ENCODE assay signal across 18 cellular contexts in genomic region chr1:32767641-32768040, GRCh38. TPM values are rescaled to one million over a fixed set of nuclear protein-coding genes. Genes with fewer than 3 reads are reported as not detected.
DNase-seq lines count a peak whose midpoint lies in the region; ATAC-seq and TF ChIP-seq lines count a peak whose summit lies in the region.
"Had no signal": no experiment of that assay in that cellular context is flagged by ENCODE, and none has a peak within 500 bp of the region (broad histone marks: within the 10 kb centered on the region; RNA-seq: fewer than 3 reads in every experiment).

No MANE protein-coding gene starts in this region.

- no peak overlapping the region for H3K14ac ChIP-seq in trophoblast cell (ENCODE audit: low read length)

- TF ChIP-seq CTCF in GM23338 (conservative IDR thresholded peaks at IDR 0.05; ENCODE audit: low read depth in 2 of 2), result no peak
- TF ChIP-seq CTCF in RWPE2 (IDR thresholded peaks at IDR 0.05; ENCODE audit: poor library complexity, severe bottlenecking), result no peak
- no peak for TF ChIP-seq CTCF in gastroesophageal sphincter (IDR thresholded peaks at IDR 0.05)

- H3K18ac ChIP-seq in trophoblast cell (ENCODE audit: low read length), result peak overlapping the region; percentile 22

- no peak overlapping the region for H3K9ac ChIP-seq in trophoblast cell (ENCODE audit: low read length)

- ATAC-seq in GM23338 (no peak), RWPE2 (ENCODE audit: low read depth) (0 out of 3 replicates have a peak, but pooled peaks have one; percentile 14), gastroesophageal sphincter (peak; percentile 17)
- ATAC-seq: activated CD8-positive, alpha-beta T cell treated with anti-CD3 and anti-CD28 coated beads for 36 hours; natural killer cell; stimulated activated effector memory CD8-positive, alpha-beta T cell treated with anti-CD3 and anti-CD28 coated beads, Interleukin-12 subunit alpha, Interleukin-12 subunit beta, amount 100 ng/mL, for 72 hours had no signal

- no peak for TF ChIP-seq POLR2A in gastroesophageal sphincter (IDR thresholded peaks at IDR 0.05)

- no peak overlapping the region for H4K8ac ChIP-seq in trophoblast cell (ENCODE audit: low read depth, low read length)

- H3K4me2 ChIP-seq in GM23338 (peak overlapping the region; percentile 99), trophoblast cell (ENCODE audit: low read length) (no peak overlapping the region)

- H4K91ac ChIP-seq in trophoblast cell (ENCODE audit: low read depth, low read length), result no peak overlapping the region

- peaks cover 49% of the 10 kb centered on the region for H3K4me1 Mint-ChIP-seq in GM23338
- no peaks in the 10 kb centered on the region for H3K4me1 Mint-ChIP-seq in activated T-helper 1 cell treated with anti-CD3 and anti-CD28 coated beads, Interleukin-12 subunit alpha, Interleukin-12 subunit beta, Interleukin-2, Interleukin-4 antibody, amounts not matched to agents 30 ng/mL and 10 ng/mL and 1 ng/mL, durations not matched to agents 14 hours and 24 hours and 36 hours (ENCODE audit: low read depth)

- no peaks in the 10 kb centered on the region for H3K9me2 ChIP-seq in GM23338 (ENCODE audit: insufficient read depth)

- peak overlapping the region; percentile 22 for H3K4ac ChIP-seq in trophoblast cell (ENCODE audit: low read depth, low read length)

- no peak overlapping the region for H2BK120ac ChIP-seq in trophoblast cell (ENCODE audit: insufficient read depth, low read length, poor library complexity)

- peaks cover 54% of the 10 kb centered on the region for H3K79me2 ChIP-seq in GM23338 (replicated peaks; ENCODE audit: insufficient read depth)
- peaks cover 14% of the 10 kb centered on the region for H3K79me2 ChIP-seq in trophoblast cell (ENCODE audit: control insufficient read depth, insufficient read depth, low read length, poor library complexity)

- H2BK5ac ChIP-seq in trophoblast cell (ENCODE audit: low read depth, low read length, poor library complexity), result no peak overlapping the region

- peaks cover 12% of the 10 kb centered on the region for H3K27me3 Mint-ChIP-seq in GM23338 (ENCODE audit: insufficient read depth, low read depth, poor library complexity)
- H3K27me3 Mint-ChIP-seq in activated T-helper 1 cell treated with anti-CD3 and anti-CD28 coated beads, Interleukin-12 subunit alpha, Interleukin-12 subunit beta, Interleukin-2, Interleukin-4 antibody, amounts not matched to agents 30 ng/mL and 10 ng/mL and 1 ng/mL, durations not matched to agents 14 hours and 24 hours and 36 hours (ENCODE audit: insufficient read depth), result peaks cover 8% of the 10 kb centered on the region
- H3K27me3 Mint-ChIP-seq: activated CD8-positive, alpha-beta T cell treated with anti-CD3 and anti-CD28 coated beads for 36 hours had no signal

- no peak overlapping the region for H3K27ac ChIP-seq in GM23338 (ENCODE audit: low read depth)
- H3K27ac ChIP-seq in RWPE2 (ENCODE audit: poor library complexity, severe bottlenecking), result peak overlapping the region; percentile 100
- H3K27ac ChIP-seq in gastroesophageal sphincter, result peak overlapping the region in 3 of 4 donors; percentile 46 to 59 (median 52)
- H3K27ac ChIP-seq in trophoblast cell (ENCODE audit: low read depth, low read length), result no peak overlapping the region
- H3K27ac ChIP-seq: coronary artery, left ventricle myocardium inferior, SK-N-MC had no signal

- H3K27me3 ChIP-seq in GM23338 (ENCODE audit: insufficient read depth) (no peaks in the 10 kb centered on the region), RWPE2 (ENCODE audit: insufficient read depth, poor library complexity, severe bottlenecking) (no peaks in the 10 kb centered on the region), gastroesophageal sphincter (no peaks in the 10 kb centered on the region), trophoblast cell (ENCODE audit: insufficient read depth, low read length) (no peaks in the 10 kb centered on the region)

- TF ChIP-seq EP300 in gastroesophageal sphincter (IDR thresholded peaks at IDR 0.05), result no peak

- H3K4me3 ChIP-seq in GM23338, result peak overlapping the region; percentile 64; the same call in 1 of the 2 replicates
- H3K4me3 ChIP-seq in RWPE2 (ENCODE audit: severe bottlenecking), result no peak overlapping the region
- no peak overlapping the region for H3K4me3 ChIP-seq in gastroesophageal sphincter
- no peak overlapping the region for H3K4me3 ChIP-seq in trophoblast cell (ENCODE audit: low read depth, low read length)
- H3K4me3 ChIP-seq: coronary artery, left ventricle myocardium inferior, SK-N-MC had no signal

- H3K27ac Mint-ChIP-seq in GM23338, result no peak overlapping the region; the same call in 1 of the 2 replicates
- H3K27ac Mint-ChIP-seq in activated T-helper 1 cell treated with anti-CD3 and anti-CD28 coated beads, Interleukin-12 subunit alpha, Interleukin-12 subunit beta, Interleukin-2, Interleukin-4 antibody, amounts not matched to agents 30 ng/mL and 10 ng/mL and 1 ng/mL, durations not matched to agents 14 hours and 24 hours and 36 hours, result no peak overlapping the region
- H3K27ac Mint-ChIP-seq: activated CD8-positive, alpha-beta T cell treated with anti-CD3 and anti-CD28 coated beads for 36 hours; activated T-helper 2 cell treated with anti-CD3 and anti-CD28 coated beads, Interferon-gamma antibody, Interleukin-2, Interleukin-4, amounts not matched to agents 10 μg/mL and 5 μg/mL and 100 μg/mL, durations not matched to agents 14 hours and 24 hours and 36 hours; natural killer cell; stimulated activated effector memory CD8-positive, alpha-beta T cell treated with anti-CD3 and anti-CD28 coated beads, Interleukin-12 subunit alpha, Interleukin-12 subunit beta, amount 100 ng/mL, for 72 hours had no signal

- H2AK5ac ChIP-seq in trophoblast cell (ENCODE audit: low read length), result no peak overlapping the region

- WGBS in gastroesophageal sphincter (ENCODE audit: low coverage in 1 of 2), 2 donors, result 0 to 80% methylated on average over 1 of the region's 5 CpGs
- no CpG with 5 or more reads among the region's 5 CpGs for WGBS in trophoblast cell (ENCODE audit: extremely low coverage, insufficient coverage, insufficient read length)

- H2BK12ac ChIP-seq in trophoblast cell (ENCODE audit: low read length), result no peak overlapping the region

- H3K4me1 ChIP-seq in GM23338 (ENCODE audit: insufficient read depth) (peaks cover 45% of the 10 kb centered on the region), RWPE2 (ENCODE audit: insufficient read depth, poor library complexity, severe bottlenecking) (peaks cover 35% of the 10 kb centered on the region), gastroesophageal sphincter (peaks cover 0 to 53% (median 27%) of the 10 kb centered on the region in 3 donors), trophoblast cell (ENCODE audit: control insufficient read depth in 1 of 2, insufficient read depth in 2 of 2, low read length in 2 of 2) (peaks cover 45 to 49% of the 10 kb centered on the region in 2 experiments)

- H4K20me1 ChIP-seq in GM23338 (replicated peaks; ENCODE audit: insufficient read depth), result peaks cover 22% of the 10 kb centered on the region

- H4K12ac ChIP-seq in trophoblast cell (ENCODE audit: low read depth, low read length), result no peak overlapping the region

- H3K9me3 ChIP-seq in RWPE2 (ENCODE audit: severe bottlenecking) (no peaks in the 10 kb centered on the region), gastroesophageal sphincter (no peaks in the 10 kb centered on the region), trophoblast cell (ENCODE audit: insufficient read depth, low read depth, low read length) (no peaks in the 10 kb centered on the region)
- H3K9me3 ChIP-seq: left ventricle myocardium inferior had no signal

- H3K79me1 ChIP-seq in trophoblast cell (ENCODE audit: low read length), result peaks cover 14% of the 10 kb centered on the region

- H3K36me3 ChIP-seq in GM23338 (ENCODE audit: insufficient read depth), result 0 out of 2 replicates have a peak, but pooled peaks cover 9% of the 10 kb centered on the region
- H3K36me3 ChIP-seq in RWPE2 (ENCODE audit: low read depth), result peaks cover 68% of the 10 kb centered on the region
- H3K36me3 ChIP-seq in gastroesophageal sphincter, result peaks cover 0 to 46% of the 10 kb centered on the region in 2 donors
- peaks cover 39% of the 10 kb centered on the region in 2 experiments for H3K36me3 ChIP-seq in trophoblast cell (ENCODE audit: control insufficient read depth in 1 of 2, insufficient read depth in 2 of 2, low read length in 2 of 2)

- H2AFZ ChIP-seq in GM23338, result no peak overlapping the region
- H2AFZ ChIP-seq in trophoblast cell (ENCODE audit: insufficient read depth, low read length, poor library complexity), result no peak overlapping the region

- peaks cover 27% of the 10 kb centered on the region for H3F3A ChIP-seq in GM23338 (replicated peaks; ENCODE audit: low read depth)

- no peak overlapping the region for H3K23ac ChIP-seq in trophoblast cell (ENCODE audit: low read length)

- peak overlapping the region; percentile 62; the same call in 1 of the 3 replicates for H3K4me3 Mint-ChIP-seq in GM23338
- H3K4me3 Mint-ChIP-seq in activated T-helper 1 cell treated with anti-CD3 and anti-CD28 coated beads, Interleukin-12 subunit alpha, Interleukin-12 subunit beta, Interleukin-2, Interleukin-4 antibody, amounts not matched to agents 30 ng/mL and 10 ng/mL and 1 ng/mL, durations not matched to agents 14 hours and 24 hours and 36 hours, result no peak overlapping the region
- H3K4me3 Mint-ChIP-seq: activated CD8-positive, alpha-beta T cell treated with anti-CD3 and anti-CD28 coated beads for 36 hours; natural killer cell; stimulated activated effector memory CD8-positive, alpha-beta T cell treated with anti-CD3 and anti-CD28 coated beads, Interleukin-12 subunit alpha, Interleukin-12 subunit beta, amount 100 ng/mL, for 72 hours had no signal

- DNase-seq in GM23338 (ENCODE audit: low spot score) (no peak), RWPE2 (ENCODE audit: low spot score) (no peak), trophoblast cell (no peak), COLO829 (ENCODE audit: low spot score) (no peak), C1 segment of cervical spinal cord (lab: John Stamatoyannopoulos, UW) (no peak), NCI-H1048 (lab: John Stamatoyannopoulos, UW) (no peak)
- no peak for DNase-seq in activated T-helper 1 cell treated with anti-CD3 and anti-CD28 coated beads, Interleukin-12 subunit alpha, Interleukin-12 subunit beta, Interleukin-2, Interleukin-4 antibody, amounts not matched to agents 30 ng/mL and 10 ng/mL and 1 ng/mL, durations not matched to agents 14 hours and 24 hours and 36 hours (ENCODE audit: low spot score)
- DNase-seq: activated CD8-positive, alpha-beta T cell treated with anti-CD3 and anti-CD28 coated beads for 36 hours; DMS79 treated with DMSO at 0.1 percent for 48 hours; GOT3; left ventricle myocardium inferior; natural killer cell; NCI-H2171 had no signal

- intact Hi-C loops in activated T-helper 1 cell treated with anti-CD3 and anti-CD28 coated beads, Interleukin-12 subunit alpha, Interleukin-12 subunit beta, Interleukin-2, Interleukin-4 antibody, amounts not matched to agents 30 ng/mL and 10 ng/mL and 1 ng/mL, durations not matched to agents 14 hours and 24 hours and 36 hours (cut with micrococcal nuclease), result no loop called here

- H3K9me3 Mint-ChIP-seq in GM23338, result no peaks in the 10 kb centered on the region; the same call in 2 of the 3 replicates
- no peaks in the 10 kb centered on the region for H3K9me3 Mint-ChIP-seq in activated T-helper 1 cell treated with anti-CD3 and anti-CD28 coated beads, Interleukin-12 subunit alpha, Interleukin-12 subunit beta, Interleukin-2, Interleukin-4 antibody, amounts not matched to agents 30 ng/mL and 10 ng/mL and 1 ng/mL, durations not matched to agents 14 hours and 24 hours and 36 hours
- H3K9me3 Mint-ChIP-seq: activated CD8-positive, alpha-beta T cell treated with anti-CD3 and anti-CD28 coated beads for 36 hours; activated T-helper 2 cell treated with anti-CD3 and anti-CD28 coated beads, Interferon-gamma antibody, Interleukin-2, Interleukin-4, amounts not matched to agents 10 μg/mL and 5 μg/mL and 100 μg/mL, durations not matched to agents 14 hours and 24 hours and 36 hours; natural killer cell; stimulated activated effector memory CD8-positive, alpha-beta T cell treated with anti-CD3 and anti-CD28 coated beads, Interleukin-12 subunit alpha, Interleukin-12 subunit beta, amount 100 ng/mL, for 72 hours had no signal

- H3K36me3 Mint-ChIP-seq in GM23338 (ENCODE audit: low read depth), result peaks cover 43% of the 10 kb centered on the region
- no peaks in the 10 kb centered on the region for H3K36me3 Mint-ChIP-seq in activated T-helper 1 cell treated with anti-CD3 and anti-CD28 coated beads, Interleukin-12 subunit alpha, Interleukin-12 subunit beta, Interleukin-2, Interleukin-4 antibody, amounts not matched to agents 30 ng/mL and 10 ng/mL and 1 ng/mL, durations not matched to agents 14 hours and 24 hours and 36 hours (ENCODE audit: low read depth)
- H3K36me3 Mint-ChIP-seq: natural killer cell had no signal

RNA-seq across cellular contexts. Expression of gene YARS1, which starts 49.5 kb away (rescaled TPM):
- total RNA-seq in GM23338 (2014; rRNA removed; shearing (Covaris generic)), result 158 and 182 TPM in 2 replicates
- 132 and 134 TPM in 2 replicates for polyA plus RNA-seq in GM23338 (2016; fragmentation: Nextera tagmentation; extraction: Ambion mirVana)
- total RNA-seq in gastroesophageal sphincter, result 10 to 100 TPM; 29.1 to 54.1 (median 46.0) TPM
- polyA plus RNA-seq in trophoblast cell (2013), result 86.3 and 88.7 TPM in 2 replicates
- total RNA-seq in activated T-helper 1 cell treated with anti-CD3 and anti-CD28 coated beads, Interleukin-12 subunit alpha, Interleukin-12 subunit beta, Interleukin-2, Interleukin-4 antibody, amounts not matched to agents 30 ng/mL and 10 ng/mL and 1 ng/mL, durations not matched to agents 14 hours and 24 hours and 36 hours, result 205 and 225 TPM in 2 replicates

RNA-seq across cellular contexts. Expression of gene S100PBP, which starts 49.8 kb away (rescaled TPM):
- total RNA-seq in GM23338 (2014; rRNA removed; shearing (Covaris generic)), result 60.5 and 65.2 TPM in 2 replicates
- 21.9 and 30.6 TPM in 2 replicates for polyA plus RNA-seq in GM23338 (2016; fragmentation: Nextera tagmentation; extraction: Ambion mirVana)
- total RNA-seq in gastroesophageal sphincter, result 10 to 100 TPM; 25.4 to 46.9 (median 29.8) TPM
- 12.7 and 13.0 TPM in 2 replicates for polyA plus RNA-seq in trophoblast cell (2013)
- 48.8 and 55.8 TPM in 2 replicates for total RNA-seq in activated T-helper 1 cell treated with anti-CD3 and anti-CD28 coated beads, Interleukin-12 subunit alpha, Interleukin-12 subunit beta, Interleukin-2, Interleukin-4 antibody, amounts not matched to agents 30 ng/mL and 10 ng/mL and 1 ng/mL, durations not matched to agents 14 hours and 24 hours and 36 hours

Comparison
In these comparisons a context has a peak if more than half of its experiments do, and no peak if none do; other contexts are left out.
1. H3K27ac ChIP-seq: peak in RWPE2 (single experiment) and gastroesophageal sphincter (3 of 4); none in GM23338 (single experiment) and trophoblast cell (single experiment).